1 cellular context compared by ENCODE assay signal in genomic region chr17:82388223-82388921, GRCh38.
TF ChIP-seq lines count a peak whose summit lies in the region.

No MANE protein-coding gene starts in this region.

TF ChIP-seq in GM23338, 12 proteins besides CTCF, POLR2A, EP300 and RAD21 (continued from another document):
- peak; percentile 55 for TF ChIP-seq REST (IDR thresholded peaks at IDR 0.05; ENCODE audit: unreplicated experiment)
TF ChIP-seq in GM23338: peak in this region for 1.
